1 cellular context compared by ENCODE assay signal in the genomic region with DNA sequence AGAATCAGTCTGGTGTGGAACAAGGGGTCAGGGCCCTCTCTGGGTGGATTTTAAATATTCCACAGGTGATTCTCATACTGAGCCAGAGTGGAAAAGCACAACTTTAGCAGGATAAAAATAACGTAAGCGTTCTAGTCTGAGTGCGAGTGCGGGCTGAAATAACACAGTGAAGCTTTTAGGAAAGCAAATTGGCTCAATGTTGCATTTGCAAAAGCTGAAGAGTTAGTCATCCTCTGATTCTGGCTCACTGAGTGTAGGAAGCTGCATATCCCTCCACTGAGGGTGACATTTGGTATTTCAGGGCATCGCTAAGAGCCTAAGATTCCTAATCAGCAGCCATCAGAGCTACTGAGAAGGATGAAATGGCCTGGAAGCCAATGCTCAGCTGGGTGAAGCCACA.
TF ChIP-seq lines count a peak whose summit lies in the region.

No MANE protein-coding gene starts in this region.

TF ChIP-seq in GM23338, 12 proteins besides CTCF, POLR2A, EP300 and RAD21 (continued from another document):
- TF ChIP-seq ZNF462 (CRISPR knock-in tag; IDR thresholded peaks at IDR 0.05) (no peak), JUNB (IDR thresholded peaks at IDR 0.05; ENCODE audit: unreplicated experiment) (no peak), STAT1 (IDR thresholded peaks at IDR 0.05; ENCODE audit: unreplicated experiment) (no peak), ETS1 (IDR thresholded peaks at IDR 0.05) (no peak)
